ENCODE assay signal across 17 cellular contexts in the genomic region with DNA sequence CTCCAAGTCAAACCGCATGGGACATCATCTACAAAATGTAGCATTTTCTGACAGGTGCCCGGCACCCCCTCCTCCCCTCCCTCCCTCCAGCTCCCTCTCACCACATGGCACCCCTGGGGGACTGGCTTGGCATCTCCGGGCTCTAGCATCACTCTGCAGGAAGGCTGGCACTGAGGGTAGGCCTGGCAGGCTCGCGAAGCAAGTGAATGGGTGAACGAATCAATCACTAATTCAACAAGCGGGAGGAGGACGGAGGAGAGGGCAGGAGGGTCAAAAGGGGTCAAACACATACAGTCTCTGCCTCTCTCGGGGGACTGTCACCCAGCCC.
"Had no signal": no experiment of that assay in that cellular context is flagged by ENCODE, and none has a peak within 500 bp of the region (broad histone marks: within the 10 kb centered on the region; RNA-seq: fewer than 3 reads in every experiment).

No MANE protein-coding gene starts in this region.

- H3K9me3 ChIP-seq: mucosa of descending colon, testis, upper lobe of right lung had no signal

- FAIRE-seq: frontal cortex had no signal

- H3K4me1 ChIP-seq: breast epithelium, upper lobe of right lung had no signal

- H3K4me3 Mint-ChIP-seq: activated naive CD4-positive, alpha-beta T cell treated with anti-CD3 and anti-CD28 coated beads, Interleukin-2, amount 50 U/mL, for 24 hours; activated T-cell treated with anti-CD3 and anti-CD28 coated beads, Interleukin-2, amount 50 U/mL, for 24 hours; stimulated activated naive CD8-positive, alpha-beta T cell treated with anti-CD3 and anti-CD28 coated beads, Interleukin-15, Interleukin-2, amounts not matched to agents 100 ng/mL and 50 ng/mL, for 24 hours had no signal

- H3K9me3 Mint-ChIP-seq: activated naive CD4-positive, alpha-beta T cell treated with anti-CD3 and anti-CD28 coated beads, Interleukin-2, amount 50 U/mL, for 24 hours; activated T-cell treated with anti-CD3 and anti-CD28 coated beads, Interleukin-2, amount 50 U/mL, for 24 hours; stimulated activated naive CD8-positive, alpha-beta T cell treated with anti-CD3 and anti-CD28 coated beads, Interleukin-15, Interleukin-2, amounts not matched to agents 100 ng/mL and 50 ng/mL, for 24 hours had no signal

- H3K27ac Mint-ChIP-seq: activated naive CD4-positive, alpha-beta T cell treated with anti-CD3 and anti-CD28 coated beads, Interleukin-2, amount 50 U/mL, for 24 hours; activated T-cell treated with anti-CD3 and anti-CD28 coated beads, Interleukin-2, amount 50 U/mL, for 24 hours had no signal

- H3K4me2 ChIP-seq: hepatocyte had no signal

- H3K27me3 ChIP-seq: breast epithelium, hepatocyte, testis, upper lobe of right lung had no signal

- H3K4me3 ChIP-seq: breast epithelium, coronary artery, hepatocyte, mucosa of descending colon, testis, upper lobe of right lung had no signal

- H3K36me3 Mint-ChIP-seq: activated naive CD4-positive, alpha-beta T cell treated with anti-CD3 and anti-CD28 coated beads, Interleukin-2, amount 50 U/mL, for 24 hours had no signal

- DNase-seq: activated effector memory CD4-positive, alpha-beta T cell treated with Interleukin-2 at 50 U/mL for 16 hours; activated T-cell treated with anti-CD3 and anti-CD28 coated beads, Interleukin-2, amount 50 U/mL, for 24 hours; effector memory CD4-positive, alpha-beta T cell; kidney glomerular epithelial cell; stimulated activated CD4-positive, alpha-beta T cell treated with anti-CD3 and anti-CD28 coated beads, Interleukin-4, amount 100 ng/mL, for 1 hour; stimulated activated CD8-positive, alpha-beta memory T cell treated with anti-CD3 and anti-CD28 coated beads, Interleukin-4, amount 100 ng/mL, for 48 hours; testis; upper lobe of right lung had no signal

- ATAC-seq: activated CD4-positive, CD25-positive, alpha-beta regulatory T cell treated with anti-CD3 and anti-CD28 coated beads, Interleukin-2, amount 50 U/mL, for 24 hours; mucosa of descending colon; naive thymus-derived CD8-positive, alpha-beta T cell had no signal

- H3K27ac ChIP-seq: hepatocyte, testis, upper lobe of right lung had no signal

- H3K36me3 ChIP-seq: breast epithelium, upper lobe of right lung had no signal
